Comparison of ENCODE assay signal across 20 cellular contexts in the genomic region with DNA sequence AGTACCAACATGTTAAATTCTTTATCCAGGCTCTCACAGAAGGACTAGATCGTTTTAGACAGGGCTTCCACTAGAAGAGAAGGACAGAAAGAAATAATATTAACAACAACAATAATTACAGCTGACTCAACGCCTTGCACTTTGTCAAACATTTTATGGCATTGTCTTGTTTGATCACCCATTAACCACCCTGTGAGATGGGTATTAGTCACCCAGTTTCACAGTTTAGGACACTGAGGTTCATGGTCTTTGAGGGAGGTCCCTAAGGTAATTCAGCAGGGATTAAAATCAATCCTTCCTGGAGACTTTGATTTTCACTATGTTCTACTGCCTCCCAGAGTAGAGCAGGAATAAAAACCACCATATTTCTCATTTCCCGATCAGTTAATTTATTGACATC. TPM values are rescaled to one million over a fixed set of nuclear protein-coding genes. Genes with fewer than 3 reads are reported as not detected.
A peak's percentile ranks its signal among the peaks of the same experiment; 100 is the strongest.
DNase-seq lines count a peak whose midpoint lies in the region; ATAC-seq, FAIRE-seq and TF ChIP-seq lines count a peak whose summit lies in the region.
"Had no signal": no experiment of that assay in that cellular context is flagged by ENCODE, and none has a peak within 500 bp of the region (broad histone marks: within the 10 kb centered on the region; RNA-seq: fewer than 3 reads in every experiment).

No MANE protein-coding gene starts in this region.

- peak; percentile 0 for DNase-seq in A673 (ENCODE audit: low spot score)
- peak; percentile 6 for DNase-seq in HFFc6
- DNase-seq in RWPE2 (ENCODE audit: low spot score), result no peak
- DNase-seq in foreskin keratinocyte, result peak; percentile 73 to 85
- no peak for DNase-seq in NCI-H1092 treated with DMSO at 0.1 percent for 48 hours (lab: John Stamatoyannopoulos, UW)
- DNase-seq in amniotic stem cell (lab: John Stamatoyannopoulos, UW), result no peak
- DNase-seq in D721Med (ENCODE audit: insufficient read length, low spot score), result no peak
- no peak for DNase-seq in DMS 273 (lab: John Stamatoyannopoulos, UW; ENCODE audit: unreplicated experiment)
- DNase-seq: activated CD4-positive, alpha-beta T cell treated with anti-CD3 and anti-CD28 coated beads, Interleukin-2, amount 10 ng/mL, durations not matched to agents 7 days and 5 days; activated T-cell treated with anti-CD3 and anti-CD28 coated beads, Interleukin-2, amount 50 U/mL, for 72 hours; amygdala; dorsolateral prefrontal cortex; left cardiac atrium; naive thymus-derived CD4-positive, alpha-beta T cell; NCI-H1092; Peyer's patch; retina; stimulated activated CD4-positive, alpha-beta T cell treated with anti-CD3 and anti-CD28 coated beads, Interleukin-2, amount 100 ng/mL, for 48 hours; upper lobe of right lung had no signal

- peaks cover 37% of the 10 kb centered on the region for H3K4me1 Mint-ChIP-seq in HFFc6 (ENCODE audit: low read depth)
- H3K4me1 Mint-ChIP-seq: activated CD4-positive, alpha-beta T cell treated with anti-CD3 and anti-CD28 coated beads, Interleukin-2, amount 10 ng/mL, durations not matched to agents 7 days and 5 days; naive thymus-derived CD4-positive, alpha-beta T cell had no signal

- CTCF ChIA-PET in A673 (lab: Charles Lee), result no interaction called here

- FAIRE-seq in D721Med (lab: Jason Lieb, UNC), result no peak

- no TSS peak for BruUV-seq in A673 (replicated peaks; lab: Mats Ljungman, UMichigan)

- no peak overlapping the region for H3K27ac Mint-ChIP-seq in HFFc6
- H3K27ac Mint-ChIP-seq: activated CD4-positive, alpha-beta T cell treated with anti-CD3 and anti-CD28 coated beads, Interleukin-2, amount 10 ng/mL, durations not matched to agents 7 days and 5 days; activated T-cell treated with anti-CD3 and anti-CD28 coated beads, Interleukin-2, amount 50 U/mL, for 72 hours; naive thymus-derived CD4-positive, alpha-beta T cell had no signal

- no peaks in the 10 kb centered on the region for H3K9me3 ChIP-seq in A673 (ENCODE audit: low read depth, low read length, poor library complexity, severe bottlenecking)
- H3K9me3 ChIP-seq in RWPE2 (ENCODE audit: severe bottlenecking), result no peaks in the 10 kb centered on the region
- H3K9me3 ChIP-seq: Peyer's patch, upper lobe of right lung had no signal

- H3K4me3 ChIP-seq in A673 (ENCODE audit: low read depth, low read length, poor library complexity, severe bottlenecking), result no peak overlapping the region
- H3K4me3 ChIP-seq in RWPE2 (ENCODE audit: severe bottlenecking), result no peak overlapping the region
- H3K4me3 ChIP-seq: dorsolateral prefrontal cortex, Peyer's patch, upper lobe of right lung had no signal

- H3K27me3 ChIP-seq in A673 (replicated peaks; ENCODE audit: insufficient read depth, low read depth, low read length, poor library complexity), result no peaks in the 10 kb centered on the region
- no peaks in the 10 kb centered on the region for H3K27me3 ChIP-seq in RWPE2 (ENCODE audit: insufficient read depth, poor library complexity, severe bottlenecking)
- H3K27me3 ChIP-seq in foreskin keratinocyte, result no peaks in the 10 kb centered on the region
- H3K27me3 ChIP-seq: Peyer's patch, upper lobe of right lung had no signal

- peaks cover 15% of the 10 kb centered on the region; the same call in 1 of the 2 replicates for H3K9me3 Mint-ChIP-seq in HFFc6

- H3K4me1 ChIP-seq in A673 (ENCODE audit: insufficient read depth, low read length, poor library complexity, severe bottlenecking) (no peaks in the 10 kb centered on the region), RWPE2 (ENCODE audit: insufficient read depth, poor library complexity, severe bottlenecking) (no peaks in the 10 kb centered on the region), foreskin keratinocyte (no peaks in the 10 kb centered on the region)
- H3K4me1 ChIP-seq: Peyer's patch, upper lobe of right lung had no signal

- intact Hi-C loops in A673 (cut with micrococcal nuclease; ENCODE audit: unreplicated experiment), result no loop called here

- POLR2A ChIA-PET in A673 (lab: Charles Lee; ENCODE audit: low non-redundant PET), result no interaction called here

- 0 out of 2 replicates have a peak, but pooled peaks cover 7% of the 10 kb centered on the region for H3K36me3 Mint-ChIP-seq in HFFc6 (ENCODE audit: low read depth)

- TF ChIP-seq CTCF in A673 (conservative IDR thresholded peaks at IDR 0.05; ENCODE audit: low read depth, low read length), result no peak; the same call in 1 of the 2 replicates
- no peak for TF ChIP-seq CTCF in HFFc6 (IDR thresholded peaks at IDR 0.05)
- no peak for TF ChIP-seq CTCF in RWPE2 (IDR thresholded peaks at IDR 0.05; ENCODE audit: poor library complexity, severe bottlenecking)
- peak; percentile 58 for TF ChIP-seq CTCF in foreskin keratinocyte (conservative IDR thresholded peaks at IDR 0.05)
- TF ChIP-seq CTCF in D721Med (IDR thresholded peaks at IDR 0.05; ENCODE audit: insufficient read depth, missing control alignments), result no peak

- H3K27ac ChIP-seq in A673 (ENCODE audit: low read depth, low read length, poor library complexity, severe bottlenecking), result no peak overlapping the region
- H3K27ac ChIP-seq in RWPE2 (ENCODE audit: poor library complexity, severe bottlenecking), result no peak overlapping the region
- no peak overlapping the region for H3K27ac ChIP-seq in foreskin keratinocyte
- H3K27ac ChIP-seq: dorsolateral prefrontal cortex, Peyer's patch, upper lobe of right lung had no signal

- H3K36me3 ChIP-seq in A673 (ENCODE audit: insufficient read depth, low read length, poor library complexity, severe bottlenecking) (no peaks in the 10 kb centered on the region), RWPE2 (ENCODE audit: low read depth) (no peaks in the 10 kb centered on the region)
- H3K36me3 ChIP-seq: Peyer's patch, upper lobe of right lung had no signal

- H3K4me3 Mint-ChIP-seq in HFFc6, result no peak overlapping the region
- H3K4me3 Mint-ChIP-seq: activated CD4-positive, alpha-beta T cell treated with anti-CD3 and anti-CD28 coated beads, Interleukin-2, amount 10 ng/mL, durations not matched to agents 7 days and 5 days; activated T-cell treated with anti-CD3 and anti-CD28 coated beads, Interleukin-2, amount 50 U/mL, for 72 hours; naive thymus-derived CD4-positive, alpha-beta T cell had no signal

- ATAC-seq in RWPE2 (ENCODE audit: low read depth) (peak; percentile 58), foreskin keratinocyte (peak; percentile 86)
- ATAC-seq: activated T-cell treated with anti-CD3 and anti-CD28 coated beads, Interleukin-2, amount 50 U/mL, for 72 hours; left cardiac atrium; naive thymus-derived CD4-positive, alpha-beta T cell; upper lobe of right lung had no signal

- peaks cover 2% of the 10 kb centered on the region for H3K27me3 Mint-ChIP-seq in HFFc6 (ENCODE audit: insufficient read depth)
- H3K27me3 Mint-ChIP-seq: activated CD4-positive, alpha-beta T cell treated with anti-CD3 and anti-CD28 coated beads, Interleukin-2, amount 10 ng/mL, durations not matched to agents 7 days and 5 days; naive thymus-derived CD4-positive, alpha-beta T cell had no signal

RNA-seq across cellular contexts. Expression of gene BNC2, which starts 51.4 kb away (rescaled TPM):
- 0.45 and 0.74 TPM in 2 replicates for total RNA-seq in A673 (2021)
- 10 to 100 TPM; 19.0 to 28.7 (median 25.4) TPM for total RNA-seq in HFFc6 (2021; fragmentation: NEBNext Ultra II Directional; extraction: Animal tissue kit (Norgen Biotek cat#: 25700))
- 0.56 and 0.85 TPM in 2 replicates for total RNA-seq in foreskin keratinocyte
- 0.20 and 0.27 TPM in 2 replicates for polyA plus RNA-seq in foreskin keratinocyte
- total RNA-seq: activated CD4-positive, alpha-beta T cell treated with anti-CD3 and anti-CD28 coated beads, Interleukin-2, amount 10 ng/mL, durations not matched to agents 7 days and 5 days; T-helper 2 cell treated with Interferon-gamma antibody and Interleukin-4, amounts not matched to agents 100 ng/mL and 5 ng/mL, for 36 hours had no signal
- polyA plus RNA-seq: naive thymus-derived CD4-positive, alpha-beta T cell had no signal

Comparison
In these comparisons a context has a peak if more than half of its experiments do, and no peak if none do; other contexts are left out.
1. DNase-seq: peak in A673 (single experiment), HFFc6 (single experiment) and foreskin keratinocyte (2 of 2); none in RWPE2 (single experiment), NCI-H1092 treated with DMSO at 0.1 percent for 48 hours (single experiment), amniotic stem cell (single experiment), D721Med (single experiment) and DMS 273 (single experiment).
2. RNA of gene BNC2, which starts 51.4 kb away (total RNA-seq): 19.0 to 28.7 TPM in HFFc6; 0.56 to 0.85 TPM in foreskin keratinocyte and 0.45 to 0.74 TPM in A673; every median in the first group is over 10 times any median in the second.